Comparison of ENCODE assay signal across 8 cellular contexts in genomic region chr2:237434916-237435315, GRCh38. TPM values are rescaled to one million over a fixed set of nuclear protein-coding genes. Genes with fewer than 3 reads are reported as not detected.
DNase-seq lines count a peak whose midpoint lies in the region; ATAC-seq lines count a peak whose summit lies in the region.

No MANE protein-coding gene starts in this region.

- no peaks in the 10 kb centered on the region for H3K9me3 Mint-ChIP-seq in effector memory CD8-positive, alpha-beta T cell

- H3K36me3 Mint-ChIP-seq in effector memory CD8-positive, alpha-beta T cell (ENCODE audit: insufficient read depth), result no peaks in the 10 kb centered on the region

- no peaks in the 10 kb centered on the region for H3K27me3 ChIP-seq in H7 (ENCODE audit: control insufficient read depth, insufficient read depth, low read length)

- H3K4me1 Mint-ChIP-seq in effector memory CD8-positive, alpha-beta T cell (ENCODE audit: low read depth in 2 of 2), result peaks cover 45 to 55% of the 10 kb centered on the region in 2 donors

- ATAC-seq in effector memory CD8-positive, alpha-beta T cell (replicated peaks), result peak; percentile 76

- no peaks in the 10 kb centered on the region for H3K27me3 Mint-ChIP-seq in effector memory CD8-positive, alpha-beta T cell

- no peaks in the 10 kb centered on the region for H3K36me3 ChIP-seq in H7 (replicated peaks; ENCODE audit: control insufficient read depth, insufficient read depth, low read length)

- H3K4me3 ChIP-seq in H7 (ENCODE audit: insufficient read depth, low read depth, low read length), result no peak overlapping the region

- DNase-seq in activated gamma-delta T cell treated with Interleukin-2 at 50 U/mL for 16 hours (peak; percentile 70), activated gamma-delta T cell (lab: John Stamatoyannopoulos, UW) (no peak), H7 (no peak), NCI-H1694 treated with DMSO at 0.1 percent for 48 hours (lab: John Stamatoyannopoulos, UW) (no peak), NCI-H524 (lab: John Stamatoyannopoulos, UW) (no peak)
- DNase-seq in activated CD4-positive, alpha-beta T cell treated with anti-CD3 and anti-CD28 coated beads for 4 hours, result peak; percentile 79 to 91
- DNase-seq in effector memory CD8-positive, alpha-beta T cell, result peak; percentile 52 to 65 (median 54)
- DNase-seq in stimulated activated CD4-positive, alpha-beta T cell treated with anti-CD3 and anti-CD28 coated beads, Interleukin-1b, Interleukin-23, amount 100 ng/mL, for 48 hours, result peak; percentile 90

- H3K27ac Mint-ChIP-seq in effector memory CD8-positive, alpha-beta T cell, result peak overlapping the region; percentile 87 to 88

- peak overlapping the region; percentile 66 to 77 for H3K4me3 Mint-ChIP-seq in effector memory CD8-positive, alpha-beta T cell

RNA-seq across cellular contexts. Expression of gene COL6A3, which starts 21.0 kb away (rescaled TPM):
- total RNA-seq in H7 (2014; rRNA removed; shearing (Covaris generic)), result 5.1 and 7.0 TPM in 2 replicates

RNA-seq across cellular contexts. Expression of gene MLPH, which starts 52.1 kb away (rescaled TPM):
- total RNA-seq in H7 (2014; rRNA removed; shearing (Covaris generic)), result 1.1 and 6.1 TPM in 2 replicates

Comparison
In these comparisons a context has a peak if more than half of its experiments do, and no peak if none do; other contexts are left out.
1. DNase-seq: peak in activated gamma-delta T cell treated with Interleukin-2 at 50 U/mL for 16 hours (single experiment), activated CD4-positive, alpha-beta T cell treated with anti-CD3 and anti-CD28 coated beads for 4 hours (2 of 2), effector memory CD8-positive, alpha-beta T cell (3 of 3) and stimulated activated CD4-positive, alpha-beta T cell treated with anti-CD3 and anti-CD28 coated beads, Interleukin-1b, Interleukin-23, amount 100 ng/mL, for 48 hours (single experiment); none in activated gamma-delta T cell (single experiment), H7 (single experiment), NCI-H1694 treated with DMSO at 0.1 percent for 48 hours (single experiment) and NCI-H524 (0 of 2).